ENCODE assay signal across 19 cellular contexts in the genomic region with DNA sequence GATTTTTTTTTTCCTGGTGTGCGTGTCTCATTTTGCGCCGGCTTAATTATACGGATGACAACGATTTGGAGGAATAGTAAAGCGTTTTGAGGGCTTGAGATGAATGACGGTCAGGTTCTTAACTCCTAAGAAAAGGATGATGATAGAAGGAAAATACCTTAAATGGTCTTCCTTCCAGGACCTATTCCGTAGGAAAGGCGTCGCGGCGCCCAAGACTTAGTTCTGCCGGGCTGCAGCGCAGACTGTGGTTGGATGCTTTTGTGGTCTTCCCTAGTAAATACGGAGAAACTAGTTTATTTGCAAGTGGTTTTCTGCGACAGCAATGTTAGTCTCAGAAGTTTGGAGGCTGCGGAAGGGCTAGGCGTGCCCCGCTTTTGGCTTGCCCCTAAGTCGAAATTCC. TPM values are rescaled to one million over a fixed set of nuclear protein-coding genes. Genes with fewer than 3 reads are reported as not detected.
"Had no signal": no experiment of that assay in that cellular context is flagged by ENCODE, and none has a peak within 500 bp of the region (broad histone marks: within the 10 kb centered on the region; RNA-seq: fewer than 3 reads in every experiment).

No MANE protein-coding gene starts in this region.

- H3K9me3 ChIP-seq: left lung, ovary, upper lobe of right lung had no signal

- H3K27ac Mint-ChIP-seq: activated naive CD8-positive, alpha-beta T cell treated with anti-CD3 and anti-CD28 coated beads, Interleukin-2, amount 10 ng/mL, durations not matched to agents 7 days and 5 days; memory B cell; stimulated activated naive CD8-positive, alpha-beta T cell treated with anti-CD3 and anti-CD28 coated beads, Interleukin-15, Interleukin-2, amounts not matched to agents 100 ng/mL and 50 ng/mL, for 24 hours had no signal

- H3K4me1 Mint-ChIP-seq: memory B cell had no signal

- H3K36me3 ChIP-seq: left lung, ovary, upper lobe of right lung had no signal

- H3K27ac ChIP-seq: coronary artery, left lung, ovary, upper lobe of right lung had no signal

- H3K9me3 Mint-ChIP-seq: activated naive CD8-positive, alpha-beta T cell treated with anti-CD3 and anti-CD28 coated beads, Interleukin-2, amount 10 ng/mL, durations not matched to agents 7 days and 5 days; activated T-cell treated with anti-CD3 and anti-CD28 coated beads, Interleukin-2, amount 50 U/mL, for 4 hours; memory B cell; stimulated activated naive CD8-positive, alpha-beta T cell treated with anti-CD3 and anti-CD28 coated beads, Interleukin-15, Interleukin-2, amounts not matched to agents 100 ng/mL and 50 ng/mL, for 24 hours had no signal

- H3K4me3 ChIP-seq: coronary artery, left lung, ovary, upper lobe of right lung had no signal

- DNase-seq: activated CD4-positive, CD25-positive, alpha-beta regulatory T cell; activated gamma-delta T cell; activated naive CD8-positive, alpha-beta T cell treated with anti-CD3 and anti-CD28 coated beads, Interleukin-2, amount 10 ng/mL, durations not matched to agents 7 days and 5 days; activated T-cell treated with anti-CD3 and anti-CD28 coated beads, Interleukin-2, amount 50 U/mL, for 4 hours; aorta; effector CD8-positive, alpha-beta T cell; hippocampal formation; ovary; stimulated activated CD4-positive, alpha-beta T cell treated with anti-CD3 and anti-CD28 coated beads, Interleukin-2, amount 100 ng/mL, for 48 hours; stimulated activated CD8-positive, alpha-beta memory T cell treated with anti-CD3 and anti-CD28 coated beads, Interleukin-4, amount 100 ng/mL, for 48 hours; T-helper 2 cell; upper lobe of right lung had no signal

- H3K27me3 ChIP-seq: ovary had no signal

- ATAC-seq: activated T-cell treated with anti-CD3 and anti-CD28 coated beads, Interleukin-2, amount 50 U/mL, for 4 hours; left lung; upper lobe of right lung had no signal

- H3K4me3 Mint-ChIP-seq: activated naive CD8-positive, alpha-beta T cell treated with anti-CD3 and anti-CD28 coated beads, Interleukin-2, amount 10 ng/mL, durations not matched to agents 7 days and 5 days; activated T-cell treated with anti-CD3 and anti-CD28 coated beads, Interleukin-2, amount 50 U/mL, for 4 hours; memory B cell; stimulated activated naive CD8-positive, alpha-beta T cell treated with anti-CD3 and anti-CD28 coated beads, Interleukin-15, Interleukin-2, amounts not matched to agents 100 ng/mL and 50 ng/mL, for 24 hours had no signal

- H3K4me1 ChIP-seq: upper lobe of right lung had no signal

- FAIRE-seq: keratinocyte, TTC549 had no signal

RNA-seq across cellular contexts. Expression of a gene that starts 8.4 kb away (rescaled TPM):
- polyA plus RNA-seq: neural cell had no signal
